10 cellular contexts compared by ENCODE assay signal in genomic region chr20:32470025-32470861, GRCh38.
A peak's percentile ranks its signal among the peaks of the same experiment; 100 is the strongest.
DNase-seq lines count a peak whose midpoint lies in the region; ATAC-seq and TF ChIP-seq lines count a peak whose summit lies in the region.
"Had no signal": no experiment of that assay in that cellular context is flagged by ENCODE, and none has a peak within 500 bp of the region (broad histone marks: within the 10 kb centered on the region; RNA-seq: fewer than 3 reads in every experiment).

No MANE protein-coding gene starts in this region.

- H3K9me3 ChIP-seq in A673 (ENCODE audit: low read depth, low read length, poor library complexity, severe bottlenecking) = no peaks in the 10 kb centered on the region
- H3K9me3 ChIP-seq in mucosa of rectum (ENCODE audit: control insufficient read depth in 2 of 2, low read length in 2 of 2) = no peaks in the 10 kb centered on the region
- H3K9me3 ChIP-seq: HAP-1 had no signal

- H3K36me3 ChIP-seq in A673 (ENCODE audit: insufficient read depth, low read length, poor library complexity, severe bottlenecking) = no peaks in the 10 kb centered on the region
- peaks cover 11 to 18% of the 10 kb centered on the region in 2 donors for H3K36me3 ChIP-seq in mucosa of rectum (ENCODE audit: control insufficient read depth in 2 of 2, insufficient read depth in 2 of 2, low read length in 2 of 2)
- H3K36me3 ChIP-seq: HAP-1 had no signal

- CTCF ChIA-PET in A673 (lab: Charles Lee) = no interaction called here

- POLR2A ChIA-PET in A673 (lab: Charles Lee; ENCODE audit: low non-redundant PET) = no interaction called here

- no TSS peak for BruUV-seq in A673 (replicated peaks; lab: Mats Ljungman, UMichigan)

- H3K27ac ChIP-seq in A673 (ENCODE audit: low read depth, low read length, poor library complexity, severe bottlenecking) (no peak overlapping the region), mucosa of rectum (ENCODE audit: low read depth in 2 of 2, low read length in 2 of 2) (peak overlapping the region; percentile 9 to 52)

- ATAC-seq in GM21723 (IDR thresholded peaks at IDR 0.05; ENCODE audit: unreplicated experiment) = no peak
- ATAC-seq: left colon had no signal

- TF ChIP-seq CTCF in A673 (conservative IDR thresholded peaks at IDR 0.05; ENCODE audit: low read depth, low read length) (peak; percentile 55), GM12874 (IDR thresholded peaks at IDR 0.05; ENCODE audit: insufficient read depth, low read depth, low read length) (peak; percentile 46)

- H3K4me3 ChIP-seq in A673 (ENCODE audit: low read depth, low read length, poor library complexity, severe bottlenecking) = no peak overlapping the region
- H3K4me3 ChIP-seq in mucosa of rectum (ENCODE audit: low read length in 2 of 2) = no peak overlapping the region
- H3K4me3 ChIP-seq: HAP-1 had no signal

- DNase-seq in A673 (ENCODE audit: low spot score) = peak; percentile 37
- DNase-seq in RPMI8226 = peak; percentile 52
- peak; percentile 66 for DNase-seq in ecto neural progenitor cell (ENCODE audit: low spot score)
- DNase-seq in NCI-H1694 (lab: John Stamatoyannopoulos, UW) = no peak
- no peak for DNase-seq in inferior parietal cortex (ENCODE audit: extremely low spot score)

- H3K27me3 ChIP-seq in A673 (replicated peaks; ENCODE audit: insufficient read depth, low read depth, low read length, poor library complexity) (no peaks in the 10 kb centered on the region), mucosa of rectum (ENCODE audit: control insufficient read depth in 2 of 2, insufficient read depth in 2 of 2, low read length in 2 of 2) (no peaks in the 10 kb centered on the region)

- H3K4me1 ChIP-seq in A673 (ENCODE audit: insufficient read depth, low read length, poor library complexity, severe bottlenecking) (peaks cover 3% of the 10 kb centered on the region), mucosa of rectum (ENCODE audit: control insufficient read depth in 2 of 2, insufficient read depth in 2 of 2, low read length in 2 of 2) (peaks cover 77 to 84% of the 10 kb centered on the region in 2 donors)

- intact Hi-C loops in A673 (cut with micrococcal nuclease; ENCODE audit: unreplicated experiment) = no loop called here

- peak overlapping the region in 1 of 2 donors; percentile 33 for H3K9ac ChIP-seq in mucosa of rectum (ENCODE audit: low read depth in 1 of 2, low read length in 2 of 2)

Comparison
In these comparisons a context has a peak if more than half of its experiments do, and no peak if none do; other contexts are left out.
1. DNase-seq: peak in A673 (single experiment), RPMI8226 (single experiment) and ecto neural progenitor cell (single experiment); none in NCI-H1694 (single experiment) and inferior parietal cortex (single experiment).